ENCODE assay signal across 8 cellular contexts in the genomic region with DNA sequence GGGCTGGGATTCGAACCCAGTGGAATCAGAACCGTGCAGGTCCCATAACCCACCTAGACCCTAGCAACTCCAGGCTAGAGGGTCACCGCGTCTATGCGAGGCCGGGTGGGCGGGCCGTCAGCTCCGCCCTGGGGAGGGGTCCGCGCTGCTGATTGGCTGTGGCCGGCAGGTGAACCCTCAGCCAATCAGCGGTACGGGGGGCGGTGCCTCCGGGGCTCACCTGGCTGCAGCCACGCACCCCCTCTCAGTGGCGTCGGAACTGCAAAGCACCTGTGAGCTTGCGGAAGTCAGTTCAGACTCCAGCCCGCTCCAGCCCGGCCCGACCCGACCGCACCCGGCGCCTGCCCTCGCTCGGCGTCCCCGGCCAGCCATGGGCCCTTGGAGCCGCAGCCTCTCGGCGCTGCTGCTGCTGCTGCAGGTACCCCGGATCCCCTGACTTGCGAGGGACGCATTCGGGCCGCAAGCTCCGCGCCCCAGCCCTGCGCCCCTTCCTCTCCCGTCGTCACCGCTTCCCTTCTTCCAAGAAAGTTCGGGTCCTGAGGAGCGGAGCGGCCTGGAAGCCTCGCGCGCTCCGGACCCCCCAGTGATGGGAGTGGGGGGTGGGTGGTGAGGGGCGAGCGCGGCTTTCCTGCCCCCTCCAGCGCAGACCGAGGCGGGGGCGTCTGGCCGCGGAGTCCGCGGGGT. TPM values are rescaled to one million over a fixed set of nuclear protein-coding genes. Genes with fewer than 3 reads are reported as not detected.
DNase-seq lines count a peak whose midpoint lies in the region; ATAC-seq and TF ChIP-seq lines count a peak whose summit lies in the region.

A gene (plus strand): TSS at position 247 of the 684 bp plus-strand sequence. CDS start 124 bp downstream, at position 371.

- H3K27me3 ChIP-seq in hepatocyte, result no peaks in the 10 kb centered on the region

- no peaks in the 10 kb centered on the region for H3K9me3 ChIP-seq in hepatocyte (ENCODE audit: low read depth)

- TF ChIP-seq CTCF in hepatocyte (IDR thresholded peaks at IDR 0.05; ENCODE audit: poor library complexity), result no peak

- H3K4me1 ChIP-seq in hepatocyte (ENCODE audit: insufficient read depth), result peaks cover 29% of the 10 kb centered on the region

- H3K79me2 ChIP-seq in hepatocyte, result peaks cover 24% of the 10 kb centered on the region

- no peaks in the 10 kb centered on the region for H3K36me3 ChIP-seq in hepatocyte (replicated peaks; ENCODE audit: insufficient read depth, low read depth)

- 2% methylated on average over 30 of the region's 63 CpGs for WGBS in hepatocyte (ENCODE audit: low lambda C conversion rate, missing lambda C conversion rate)

- H3K27ac ChIP-seq in hepatocyte, result peak within 1 kb of the TSS; percentile 93

- H3K9me2 ChIP-seq in hepatocyte (replicated peaks; ENCODE audit: insufficient read depth), result no peaks in the 10 kb centered on the region

- ATAC-seq in HG03342 (IDR thresholded peaks at IDR 0.05; ENCODE audit: unreplicated experiment) (no peak), HG02623 (IDR thresholded peaks at IDR 0.05; ENCODE audit: unreplicated experiment) (no peak), HG03025 (IDR thresholded peaks at IDR 0.05; ENCODE audit: low FRiP score, unreplicated experiment) (no peak)

- peak; percentile 36 for DNase-seq in AG20443 (ENCODE audit: low spot score)
- peak; percentile 75 for DNase-seq in NCI-H1105 treated with DMSO at 0.1 percent for 48 hours (lab: John Stamatoyannopoulos, UW)
- peak; percentile 41 for DNase-seq in activated T-cell treated with anti-CD3 and anti-CD28 coated beads, Interleukin-2, amount 50 U/mL, for 1 hour
- DNase-seq in hepatocyte (ENCODE audit: low spot score), result peak; percentile 94
- no peak for DNase-seq in renal cortical epithelial cell (ENCODE audit: low read depth)

- no peaks in the 10 kb centered on the region for H4K20me1 ChIP-seq in hepatocyte (ENCODE audit: insufficient read depth, poor library complexity, severe bottlenecking)

- H3K4me2 ChIP-seq in hepatocyte, result peak within 1 kb of the TSS; percentile 86

- peak within 1 kb of the TSS; percentile 7 for H2AFZ ChIP-seq in hepatocyte

- H3K4me3 ChIP-seq in hepatocyte, result peak within 1 kb of the TSS; percentile 87

RNA-seq across cellular contexts. Expression of the gene that starts here (rescaled TPM):
- total RNA-seq in hepatocyte, result 190 and 193 TPM in 2 replicates
- polyA plus RNA-seq in hepatocyte, result 105 and 131 TPM in 2 replicates
- 31.4 and 94.8 TPM in 2 replicates for total RNA-seq in renal cortical epithelial cell
